8 cellular contexts compared by ENCODE assay signal in genomic region chr13:111203742-111204386, GRCh38.
DNase-seq lines count a peak whose midpoint lies in the region; ATAC-seq and TF ChIP-seq lines count a peak whose summit lies in the region.
"Had no signal": no experiment of that assay in that cellular context is flagged by ENCODE, and none has a peak within 500 bp of the region (broad histone marks: within the 10 kb centered on the region; RNA-seq: fewer than 3 reads in every experiment).

No MANE protein-coding gene starts in this region.

- H3K9me3 Mint-ChIP-seq in stimulated activated naive B cell treated with anti-CD40 and anti-IgM and Interleukin-4, amounts not matched to agents 10 μg/mL and 1 μg/mL and 100 μg/mL, for 72 hours, result peaks cover 0 to 2% of the 10 kb centered on the region in 2 donors

- DNase-seq in Peyer's patch, result peak in 1 of 3 donors; percentile 41
- no peak for DNase-seq in right atrium auricular region (ENCODE audit: low spot score)
- DNase-seq in stimulated activated naive B cell treated with anti-CD40 and anti-IgM and Interleukin-4, amounts not matched to agents 10 μg/mL and 1 μg/mL and 100 μg/mL, for 72 hours, result no peak
- no peak for DNase-seq in NCI-H2196 (lab: John Stamatoyannopoulos, UW; ENCODE audit: unreplicated experiment)
- DNase-seq: mucosa of descending colon had no signal

- H3K4me3 ChIP-seq in Peyer's patch (no peak overlapping the region), right atrium auricular region (peak overlapping the region; percentile 25 to 40)
- H3K4me3 ChIP-seq: mucosa of descending colon had no signal

- TF ChIP-seq POLR2A in Peyer's patch (IDR thresholded peaks at IDR 0.05), result no peak

- ATAC-seq in GM21360 (IDR thresholded peaks at IDR 0.05; ENCODE audit: unreplicated experiment), result peak; percentile 28
- no peak for ATAC-seq in stimulated activated naive B cell treated with anti-CD40 and anti-IgM and Interleukin-4, amounts not matched to agents 10 μg/mL and 1 μg/mL and 100 μg/mL, for 72 hours (replicated peaks)
- no peak for ATAC-seq in GM19397 (IDR thresholded peaks at IDR 0.05; ENCODE audit: unreplicated experiment)
- no peak for ATAC-seq in GM19455 (IDR thresholded peaks at IDR 0.05; ENCODE audit: unreplicated experiment)
- ATAC-seq: mucosa of descending colon had no signal

- peaks cover 39 to 57% of the 10 kb centered on the region in 2 donors for H3K36me3 Mint-ChIP-seq in stimulated activated naive B cell treated with anti-CD40 and anti-IgM and Interleukin-4, amounts not matched to agents 10 μg/mL and 1 μg/mL and 100 μg/mL, for 72 hours

- H3K9me3 ChIP-seq in Peyer's patch, result no peaks in the 10 kb centered on the region
- H3K9me3 ChIP-seq in right atrium auricular region, result no peaks in the 10 kb centered on the region
- H3K9me3 ChIP-seq: mucosa of descending colon had no signal

- peaks cover 59 to 86% of the 10 kb centered on the region in 2 donors for H3K4me1 Mint-ChIP-seq in stimulated activated naive B cell treated with anti-CD40 and anti-IgM and Interleukin-4, amounts not matched to agents 10 μg/mL and 1 μg/mL and 100 μg/mL, for 72 hours

- H3K4me3 Mint-ChIP-seq in stimulated activated naive B cell treated with anti-CD40 and anti-IgM and Interleukin-4, amounts not matched to agents 10 μg/mL and 1 μg/mL and 100 μg/mL, for 72 hours, result peak overlapping the region; percentile 4 to 19

- H3K36me3 ChIP-seq in Peyer's patch, result peaks cover 0 to 8% (median 0%) of the 10 kb centered on the region in 3 donors
- H3K36me3 ChIP-seq in right atrium auricular region, result no peaks in the 10 kb centered on the region

- no peaks in the 10 kb centered on the region for H3K27me3 ChIP-seq in Peyer's patch
- no peaks in the 10 kb centered on the region for H3K27me3 ChIP-seq in right atrium auricular region

- H3K4me1 ChIP-seq in Peyer's patch (peaks cover 0 to 28% (median 6%) of the 10 kb centered on the region in 4 donors), right atrium auricular region (peaks cover 0 to 71% of the 10 kb centered on the region in 2 donors)

- H3K27ac ChIP-seq in Peyer's patch (peak overlapping the region in 3 of 4 donors; percentile 14 to 50 (median 46)), right atrium auricular region (peak overlapping the region; percentile 68)

- no peaks in the 10 kb centered on the region for H3K27me3 Mint-ChIP-seq in stimulated activated naive B cell treated with anti-CD40 and anti-IgM and Interleukin-4, amounts not matched to agents 10 μg/mL and 1 μg/mL and 100 μg/mL, for 72 hours

- TF ChIP-seq CTCF in Peyer's patch (IDR thresholded peaks at IDR 0.05) (no peak), right atrium auricular region (IDR thresholded peaks at IDR 0.05) (no peak)

- peak overlapping the region; percentile 91 for H3K27ac Mint-ChIP-seq in stimulated activated naive B cell treated with anti-CD40 and anti-IgM and Interleukin-4, amounts not matched to agents 10 μg/mL and 1 μg/mL and 100 μg/mL, for 72 hours

Comparison
In these comparisons a context has a peak if more than half of its experiments do, and no peak if none do; other contexts are left out.
1. H3K4me3 ChIP-seq: peak in right atrium auricular region (2 of 2); none in Peyer's patch (0 of 4).